Comparison of ENCODE assay signal across 10 cellular contexts in the genomic region with DNA sequence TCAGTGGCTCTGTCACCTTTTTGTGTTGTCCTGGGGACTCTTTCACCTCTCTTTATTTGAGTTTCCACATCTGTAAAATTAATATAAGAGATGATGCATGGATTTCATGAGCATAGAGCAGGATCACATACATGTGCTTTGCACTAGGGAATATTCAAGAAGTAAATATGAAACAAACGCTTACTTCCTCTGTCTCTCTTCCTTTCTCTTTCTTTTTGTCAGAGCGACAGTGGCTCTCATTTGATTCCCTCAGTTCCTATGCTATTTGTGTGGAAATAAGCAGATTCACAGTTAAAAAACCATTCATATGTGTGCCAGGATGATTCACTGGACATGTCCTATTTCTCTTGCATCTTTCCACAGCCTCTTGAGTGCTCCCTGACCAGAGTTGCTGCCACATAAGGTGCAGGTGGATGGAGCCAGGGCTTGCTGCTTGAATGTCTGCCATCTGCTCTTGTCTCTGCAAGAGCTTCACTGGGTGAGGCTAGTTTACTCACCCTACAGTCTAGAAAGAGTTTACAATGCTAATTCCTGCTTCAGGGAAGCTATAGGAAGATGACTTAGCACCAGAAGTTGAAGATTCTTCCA.
DNase-seq lines count a peak whose midpoint lies in the region; ATAC-seq and TF ChIP-seq lines count a peak whose summit lies in the region.
"Had no signal": no experiment of that assay in that cellular context is flagged by ENCODE, and none has a peak within 500 bp of the region (broad histone marks: within the 10 kb centered on the region; RNA-seq: fewer than 3 reads in every experiment).

No MANE protein-coding gene starts in this region.

- no peak overlapping the region for H3K4me3 ChIP-seq in foreskin fibroblast (ENCODE audit: low read depth in 1 of 2, low read length in 2 of 2)
- H3K4me3 ChIP-seq: lung had no signal

- DNase-seq in LHCN-M2 (ENCODE audit: low read depth): peak; percentile 22
- peak; percentile 72 to 81 for DNase-seq in foreskin fibroblast
- no peak for DNase-seq in GM13977 (ENCODE audit: low spot score)
- DNase-seq in NCI-H345 treated with DMSO at 0.1 percent for 48 hours (lab: John Stamatoyannopoulos, UW; ENCODE audit: unreplicated experiment): no peak
- DNase-seq in iPS-NIHi11 (ENCODE audit: low spot score): no peak
- no peak for DNase-seq in GM13976 (ENCODE audit: low spot score)
- DNase-seq: substantia nigra had no signal

- in situ Hi-C loops in GM13977 (cut with MboI; ENCODE audit: low pct_unique_long_range_greater_than_20kb, low sequenced_read_pairs, unreplicated experiment): no loop called here
- in situ Hi-C loops in GM13976 (cut with MboI; ENCODE audit: low sequenced_read_pairs, unreplicated experiment): no loop called here

- peak; percentile 65 for ATAC-seq in GM18511 (IDR thresholded peaks at IDR 0.05; ENCODE audit: unreplicated experiment)
- peak; percentile 73 for ATAC-seq in GM21717 (IDR thresholded peaks at IDR 0.05; ENCODE audit: unreplicated experiment)

- no peak for TF ChIP-seq CTCF in foreskin fibroblast (IDR thresholded peaks at IDR 0.05; ENCODE audit: low read depth, low read length)
- TF ChIP-seq CTCF in GM13977 (IDR thresholded peaks at IDR 0.05; ENCODE audit: extremely low read depth, insufficient read depth, missing control alignments): no peak
- TF ChIP-seq CTCF in GM13976 (IDR thresholded peaks at IDR 0.05; ENCODE audit: borderline replicate concordance, control extremely low read depth, extremely low read depth, insufficient read depth, missing control alignments): no peak

Comparison
In these comparisons a context has a peak if more than half of its experiments do, and no peak if none do; other contexts are left out.
1. DNase-seq: peak in LHCN-M2 (single experiment) and foreskin fibroblast (2 of 2); none in GM13977 (single experiment), NCI-H345 treated with DMSO at 0.1 percent for 48 hours (single experiment), iPS-NIHi11 (single experiment) and GM13976 (single experiment).